15 cellular contexts compared by ENCODE assay signal in genomic region chr5:5424736-5425135, GRCh38. TPM values are rescaled to one million over a fixed set of nuclear protein-coding genes. Genes with fewer than 3 reads are reported as not detected.
DNase-seq lines count a peak whose midpoint lies in the region; ATAC-seq and TF ChIP-seq lines count a peak whose summit lies in the region.
"Had no signal": no experiment of that assay in that cellular context is flagged by ENCODE, and none has a peak within 500 bp of the region (broad histone marks: within the 10 kb centered on the region; RNA-seq: fewer than 3 reads in every experiment).

No MANE protein-coding gene starts in this region.

- CTCF ChIA-PET in activated CD4-positive, alpha-beta memory T cell treated with anti-CD3 and anti-CD28 coated beads for 36 hours (lab: Charles Lee), result no interaction called here
- CTCF ChIA-PET in activated CD4-positive, alpha-beta memory T cell treated with anti-CD3 and anti-CD28 coated beads, Interleukin-2, amount 10 ng/mL, durations not matched to agents 7 days and 5 days (lab: Charles Lee), result no interaction called here

- peaks cover 26% of the 10 kb centered on the region for H3K4me1 Mint-ChIP-seq in activated CD4-positive, alpha-beta memory T cell treated with anti-CD3 and anti-CD28 coated beads for 36 hours (ENCODE audit: low read depth)
- H3K4me1 Mint-ChIP-seq in activated CD4-positive, alpha-beta memory T cell treated with anti-CD3 and anti-CD28 coated beads, Interleukin-2, amount 10 ng/mL, durations not matched to agents 7 days and 5 days, result peaks cover 26% of the 10 kb centered on the region

- H3K27me3 ChIP-seq in HUES6 (ENCODE audit: control insufficient read depth, insufficient read depth, low read length) (no peaks in the 10 kb centered on the region), psoas muscle (ENCODE audit: insufficient read depth in 3 of 3, low read length in 2 of 3) (no peaks in the 10 kb centered on the region)

- intact Hi-C loops in activated CD4-positive, alpha-beta memory T cell treated with anti-CD3 and anti-CD28 coated beads for 36 hours (cut with micrococcal nuclease), result loop anchor here (5.0 kb wide), 1 partner anchor 1403 kb away; no protein-coding TSS in a partner anchor
- intact Hi-C loops in psoas muscle (cut with DNase I), result no loop called here

- H3K9me3 Mint-ChIP-seq in activated CD4-positive, alpha-beta memory T cell treated with anti-CD3 and anti-CD28 coated beads for 36 hours, result no peaks in the 10 kb centered on the region
- no peaks in the 10 kb centered on the region for H3K9me3 Mint-ChIP-seq in activated CD4-positive, alpha-beta memory T cell treated with anti-CD3 and anti-CD28 coated beads, Interleukin-2, amount 10 ng/mL, durations not matched to agents 7 days and 5 days
- H3K9me3 Mint-ChIP-seq: nephron progenitor cell had no signal

- no peak overlapping the region for H3K4me3 Mint-ChIP-seq in activated CD4-positive, alpha-beta memory T cell treated with anti-CD3 and anti-CD28 coated beads for 36 hours
- no peak overlapping the region for H3K4me3 Mint-ChIP-seq in activated CD4-positive, alpha-beta memory T cell treated with anti-CD3 and anti-CD28 coated beads, Interleukin-2, amount 10 ng/mL, durations not matched to agents 7 days and 5 days
- H3K4me3 Mint-ChIP-seq: nephron progenitor cell had no signal

- H3K4me1 ChIP-seq in HUES6 (ENCODE audit: control insufficient read depth, insufficient read depth, low read length) (peaks cover 23% of the 10 kb centered on the region), psoas muscle (peaks cover 36% of the 10 kb centered on the region)

- H3K36me3 ChIP-seq in HUES6 (ENCODE audit: control insufficient read depth, insufficient read depth, low read length) (no peaks in the 10 kb centered on the region), psoas muscle (ENCODE audit: insufficient read depth in 1 of 2, low read depth in 1 of 2) (no peaks in the 10 kb centered on the region)
- H3K36me3 ChIP-seq: thoracic aorta had no signal

- POLR2A ChIA-PET in activated CD4-positive, alpha-beta memory T cell treated with anti-CD3 and anti-CD28 coated beads for 36 hours (lab: Charles Lee), result no interaction called here
- POLR2A ChIA-PET in activated CD4-positive, alpha-beta memory T cell treated with anti-CD3 and anti-CD28 coated beads, Interleukin-2, amount 10 ng/mL, durations not matched to agents 7 days and 5 days (lab: Charles Lee), result interaction anchor here (0.9 kb wide), 1 partner anchor 18 kb away, joined by 3 read pairs; no protein-coding TSS in a partner anchor

- DNase-seq in activated CD4-positive, alpha-beta memory T cell treated with anti-CD3 and anti-CD28 coated beads for 36 hours, result peak; percentile 65
- DNase-seq in activated CD4-positive, alpha-beta memory T cell treated with anti-CD3 and anti-CD28 coated beads, Interleukin-2, amount 10 ng/mL, durations not matched to agents 7 days and 5 days, result no peak
- DNase-seq in astrocyte of the hippocampus (ENCODE audit: low read depth, low spot score) (peak; percentile 55), psoas muscle (no peak), GM20000 (ENCODE audit: low spot score) (no peak), amniotic stem cell (lab: John Stamatoyannopoulos, UW) (no peak)
- DNase-seq: ACHN, anterior cingulate cortex, Caco-2, nephron progenitor cell had no signal

- peaks cover 3% of the 10 kb centered on the region for H3K36me3 Mint-ChIP-seq in activated CD4-positive, alpha-beta memory T cell treated with anti-CD3 and anti-CD28 coated beads for 36 hours
- peaks cover 11% of the 10 kb centered on the region for H3K36me3 Mint-ChIP-seq in activated CD4-positive, alpha-beta memory T cell treated with anti-CD3 and anti-CD28 coated beads, Interleukin-2, amount 10 ng/mL, durations not matched to agents 7 days and 5 days (ENCODE audit: low read depth)

- H3K27ac ChIP-seq in HUES6 (ENCODE audit: low read depth, low read length) (no peak overlapping the region), psoas muscle (no peak overlapping the region)
- H3K27ac ChIP-seq: thoracic aorta had no signal

- no peak overlapping the region for H3K9ac ChIP-seq in HUES6 (ENCODE audit: low read length)

- 75 to 83% (median 78%) methylated on average over 2 of the region's 2 CpGs for WGBS in psoas muscle, 3 donors

- no peaks in the 10 kb centered on the region for H3K27me3 Mint-ChIP-seq in activated CD4-positive, alpha-beta memory T cell treated with anti-CD3 and anti-CD28 coated beads for 36 hours
- H3K27me3 Mint-ChIP-seq in activated CD4-positive, alpha-beta memory T cell treated with anti-CD3 and anti-CD28 coated beads, Interleukin-2, amount 10 ng/mL, durations not matched to agents 7 days and 5 days, result no peaks in the 10 kb centered on the region

- ATAC-seq in psoas muscle (no peak), HG02588 (IDR thresholded peaks at IDR 0.05; ENCODE audit: unreplicated experiment) (no peak)
- ATAC-seq: sciatic nerve had no signal

- H3K9me3 ChIP-seq in HUES6 (ENCODE audit: control insufficient read depth, insufficient read depth, low read depth, low read length) (no peaks in the 10 kb centered on the region), psoas muscle (no peaks in the 10 kb centered on the region)
- H3K9me3 ChIP-seq: Caco-2, thoracic aorta had no signal

- H3K27ac Mint-ChIP-seq in activated CD4-positive, alpha-beta memory T cell treated with anti-CD3 and anti-CD28 coated beads for 36 hours, result no peak overlapping the region
- H3K27ac Mint-ChIP-seq in activated CD4-positive, alpha-beta memory T cell treated with anti-CD3 and anti-CD28 coated beads, Interleukin-2, amount 10 ng/mL, durations not matched to agents 7 days and 5 days, result no peak overlapping the region
- H3K27ac Mint-ChIP-seq: nephron progenitor cell had no signal

- 0 out of 2 replicates have a peak overlapping the region, but pooled peaks have one; percentile 12 for H3K4me3 ChIP-seq in HUES6 (ENCODE audit: low read depth, low read length)
- H3K4me3 ChIP-seq in psoas muscle, result peak overlapping the region; percentile 25
- H3K4me3 ChIP-seq: lung had no signal

- TF ChIP-seq CTCF in psoas muscle (IDR thresholded peaks at IDR 0.05), result no peak
- no peak for TF ChIP-seq CTCF in GM20000 (IDR thresholded peaks at IDR 0.05; ENCODE audit: extremely low read depth, missing control alignments)

RNA-seq across cellular contexts. Expression of gene ICE1, which starts 2.3 kb away (rescaled TPM):
- total RNA-seq in activated CD4-positive, alpha-beta memory T cell treated with anti-CD3 and anti-CD28 coated beads for 36 hours, result 10 to 100 TPM; 25.5 to 26.0 TPM
- total RNA-seq in activated CD4-positive, alpha-beta memory T cell treated with anti-CD3 and anti-CD28 coated beads, Interleukin-2, amount 10 ng/mL, durations not matched to agents 7 days and 5 days, result 10 to 100 TPM; 23.4 to 24.4 TPM
- 10 to 100 TPM; 25.2 to 33.6 (median 29.6) TPM for total RNA-seq in psoas muscle
- 10 to 100 TPM in 2 of 3 donors, 1 to 10 TPM in 1; 9.9 to 26.4 (median 15.7) TPM for polyA plus RNA-seq in psoas muscle

Comparison
In these comparisons a context has a peak if more than half of its experiments do, and no peak if none do; other contexts are left out.
1. DNase-seq: peak in activated CD4-positive, alpha-beta memory T cell treated with anti-CD3 and anti-CD28 coated beads for 36 hours (single experiment) and astrocyte of the hippocampus (single experiment); none in activated CD4-positive, alpha-beta memory T cell treated with anti-CD3 and anti-CD28 coated beads, Interleukin-2, amount 10 ng/mL, durations not matched to agents 7 days and 5 days (single experiment), psoas muscle (0 of 2), GM20000 (single experiment) and amniotic stem cell (single experiment).